35 cellular contexts compared by ENCODE assay signal in the genomic region with DNA sequence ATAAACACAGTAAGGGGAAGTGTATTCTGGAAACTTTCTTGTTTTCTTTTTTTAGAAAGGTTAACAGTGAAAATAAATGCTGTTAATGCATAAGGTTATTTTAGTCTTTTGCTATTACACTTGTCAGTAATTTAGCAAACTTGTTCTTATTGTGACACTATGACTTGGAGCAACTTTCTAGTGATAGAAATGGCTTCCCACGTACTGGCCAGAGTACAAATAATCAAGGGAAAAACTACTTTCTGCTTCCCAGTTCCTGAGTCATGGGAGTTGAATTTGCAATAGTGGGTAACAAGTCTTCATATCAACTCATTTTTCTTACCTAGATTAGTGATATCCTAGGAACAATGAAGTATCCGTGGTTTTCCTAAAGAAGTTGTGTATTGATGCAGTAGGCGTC.
"Had no signal": no experiment of that assay in that cellular context is flagged by ENCODE, and none has a peak within 500 bp of the region (broad histone marks: within the 10 kb centered on the region; RNA-seq: fewer than 3 reads in every experiment).

No MANE protein-coding gene starts in this region.

- H3K36me3 ChIP-seq: adrenal gland, brain microvascular endothelial cell, breast epithelium had no signal

- H3K27ac Mint-ChIP-seq: activated B cell treated with CpG ODN at 0.5 μM for 24 hours; activated CD4-positive, alpha-beta memory T cell treated with anti-CD3 and anti-CD28 coated beads for 36 hours; activated CD4-positive, alpha-beta T cell treated with anti-CD3 and anti-CD28 coated beads, Interleukin-2, amount 10 ng/mL, durations not matched to agents 24 days and 14 days; activated CD8-positive, alpha-beta T cell treated with anti-CD3 and anti-CD28 coated beads for 36 hours; activated naive CD4-positive, alpha-beta T cell treated with anti-CD3 and anti-CD28 coated beads for 36 hours; activated naive CD4-positive, alpha-beta T cell treated with anti-CD3 and anti-CD28 coated beads, Interleukin-2, amount 50 U/mL, for 72 hours; activated naive CD8-positive, alpha-beta T cell treated with anti-CD3 and anti-CD28 coated beads for 36 hours; activated T-cell treated with anti-CD3 and anti-CD28 coated beads, Interleukin-2, amount 50 U/mL, for 72 hours; activated T-helper 1 cell treated with anti-CD3 and anti-CD28 coated beads, Interleukin-12 subunit alpha, Interleukin-12 subunit beta, Interleukin-2, Interleukin-4 antibody, amounts not matched to agents 30 ng/mL and 10 ng/mL and 1 ng/mL, durations not matched to agents 14 hours and 24 hours and 36 hours; activated T-helper 17 cell treated with anti-CD3 and anti-CD28 coated beads, Interleukin-2, amount 50 U/mL, for 72 hours; T-helper 1 cell treated with Interleukin-12 subunit alpha and Interleukin-12 subunit beta and Interleukin-4 antibody, amounts not matched to agents 30 μg/mL and 1 μg/mL, for 36 hours; T-helper 2 cell treated with Interferon-gamma antibody and Interleukin-4, amounts not matched to agents 5 μg/mL and 100 μg/mL, for 36 hours had no signal

- H3K4me3 ChIP-seq: adrenal gland, body of pancreas, breast epithelium had no signal

- H3K4me3 Mint-ChIP-seq: activated B cell treated with CpG ODN at 0.5 μM for 24 hours; activated CD4-positive, alpha-beta memory T cell treated with anti-CD3 and anti-CD28 coated beads for 36 hours; activated CD4-positive, alpha-beta T cell treated with anti-CD3 and anti-CD28 coated beads, Interleukin-2, amount 10 ng/mL, durations not matched to agents 24 days and 14 days; activated CD8-positive, alpha-beta T cell treated with anti-CD3 and anti-CD28 coated beads for 36 hours; activated naive CD4-positive, alpha-beta T cell treated with anti-CD3 and anti-CD28 coated beads for 36 hours; activated naive CD8-positive, alpha-beta T cell treated with anti-CD3 and anti-CD28 coated beads for 36 hours; activated T-cell treated with anti-CD3 and anti-CD28 coated beads, Interleukin-2, amount 50 U/mL, for 4 hours; activated T-cell treated with anti-CD3 and anti-CD28 coated beads, Interleukin-2, amount 50 U/mL, for 72 hours; activated T-helper 1 cell treated with anti-CD3 and anti-CD28 coated beads, Interleukin-12 subunit alpha, Interleukin-12 subunit beta, Interleukin-2, Interleukin-4 antibody, amounts not matched to agents 30 ng/mL and 10 ng/mL and 1 ng/mL, durations not matched to agents 14 hours and 24 hours and 36 hours; activated T-helper 17 cell treated with anti-CD3 and anti-CD28 coated beads, Interleukin-2, amount 50 U/mL, for 72 hours; T-helper 1 cell treated with Interleukin-12 subunit alpha and Interleukin-12 subunit beta and Interleukin-4 antibody, amounts not matched to agents 30 μg/mL and 1 μg/mL, for 36 hours; T-helper 2 cell treated with Interferon-gamma antibody and Interleukin-4, amounts not matched to agents 5 μg/mL and 100 μg/mL, for 36 hours had no signal

- DNase-seq: activated B cell treated with CpG ODN at 0.5 μM for 24 hours; activated CD4-positive, alpha-beta memory T cell treated with anti-CD3 and anti-CD28 coated beads for 36 hours; activated CD4-positive, alpha-beta T cell treated with anti-CD3 and anti-CD28 coated beads for 4 hours; activated CD4-positive, alpha-beta T cell treated with anti-CD3 and anti-CD28 coated beads, Interleukin-2, amount 10 ng/mL, durations not matched to agents 24 days and 14 days; activated CD4-positive, alpha-beta T cell treated with anti-CD3 and anti-CD28 coated beads, Interleukin-2, amount 50 U/mL, for 1 hour; activated CD4-positive, alpha-beta T cell treated with anti-CD3 and anti-CD28 coated beads, Interleukin-2, amount 50 U/mL, for 4 hours; activated CD4-positive, CD25-positive, alpha-beta regulatory T cell treated with anti-CD3 and anti-CD28 coated beads, Interleukin-2, amount 50 U/mL, for 72 hours; activated CD8-positive, alpha-beta memory T cell treated with anti-CD3 and anti-CD28 coated beads, Interleukin-2, amount 50 U/mL, for 4 hours; activated CD8-positive, alpha-beta T cell treated with anti-CD3 and anti-CD28 coated beads for 36 hours; activated effector memory CD4-positive, alpha-beta T cell treated with anti-CD3 and anti-CD28 coated beads, Interleukin-2, amount 50 U/mL, for 16 hours; activated gamma-delta T cell treated with Interleukin-2 at 50 U/mL for 16 hours; activated naive CD4-positive, alpha-beta T cell; activated naive CD4-positive, alpha-beta T cell treated with anti-CD3 and anti-CD28 coated beads for 36 hours; activated naive CD4-positive, alpha-beta T cell treated with anti-CD3 and anti-CD28 coated beads, Interleukin-2, amount 50 U/mL, for 16 hours; activated naive CD8-positive, alpha-beta T cell treated with anti-CD3 and anti-CD28 coated beads for 36 hours; activated T-cell treated with anti-CD3 and anti-CD28 coated beads for 4 hours; activated T-cell treated with anti-CD3 and anti-CD28 coated beads, Interleukin-2, amount 50 U/mL, for 1 hour; activated T-cell treated with anti-CD3 and anti-CD28 coated beads, Interleukin-2, amount 50 U/mL, for 4 hours; activated T-cell treated with anti-CD3 and anti-CD28 coated beads, Interleukin-2, amount 50 U/mL, for 72 hours; adrenal gland; amniotic stem cell; aorta; body of pancreas; brain microvascular endothelial cell; central memory CD4-positive, alpha-beta T cell; T-helper 1 cell; T-helper 2 cell; T-helper 9 cell had no signal

- H3K27me3 Mint-ChIP-seq: activated B cell treated with CpG ODN at 0.5 μM for 24 hours; activated CD4-positive, alpha-beta memory T cell treated with anti-CD3 and anti-CD28 coated beads for 36 hours; activated CD4-positive, alpha-beta T cell treated with anti-CD3 and anti-CD28 coated beads, Interleukin-2, amount 10 ng/mL, durations not matched to agents 24 days and 14 days; activated CD8-positive, alpha-beta T cell treated with anti-CD3 and anti-CD28 coated beads for 36 hours; activated naive CD8-positive, alpha-beta T cell treated with anti-CD3 and anti-CD28 coated beads for 36 hours; activated T-helper 17 cell treated with anti-CD3 and anti-CD28 coated beads, Interleukin-2, amount 50 U/mL, for 72 hours had no signal

- H3K9me3 Mint-ChIP-seq: activated naive CD8-positive, alpha-beta T cell treated with anti-CD3 and anti-CD28 coated beads for 36 hours; activated T-helper 1 cell treated with anti-CD3 and anti-CD28 coated beads, Interleukin-12 subunit alpha, Interleukin-12 subunit beta, Interleukin-2, Interleukin-4 antibody, amounts not matched to agents 30 ng/mL and 10 ng/mL and 1 ng/mL, durations not matched to agents 14 hours and 24 hours and 36 hours had no signal

- H3K9me3 ChIP-seq: adrenal gland, body of pancreas, breast epithelium had no signal

- ATAC-seq: activated CD8-positive, alpha-beta T cell treated with anti-CD3 and anti-CD28 coated beads for 36 hours; activated naive CD4-positive, alpha-beta T cell treated with anti-CD3 and anti-CD28 coated beads, Interleukin-2, amount 50 U/mL, for 72 hours; activated T-cell treated with anti-CD3 and anti-CD28 coated beads, Interleukin-2, amount 50 U/mL, for 4 hours; activated T-cell treated with anti-CD3 and anti-CD28 coated beads, Interleukin-2, amount 50 U/mL, for 72 hours; activated T-helper 17 cell treated with anti-CD3 and anti-CD28 coated beads, Interleukin-2, amount 50 U/mL, for 72 hours; body of pancreas had no signal

- H3K27me3 ChIP-seq: adrenal gland, body of pancreas, brain microvascular endothelial cell, breast epithelium had no signal

- H3K4me1 Mint-ChIP-seq: activated B cell treated with CpG ODN at 0.5 μM for 24 hours; activated CD4-positive, alpha-beta T cell treated with anti-CD3 and anti-CD28 coated beads, Interleukin-2, amount 10 ng/mL, durations not matched to agents 24 days and 14 days; activated naive CD8-positive, alpha-beta T cell treated with anti-CD3 and anti-CD28 coated beads for 36 hours; activated T-helper 17 cell treated with anti-CD3 and anti-CD28 coated beads, Interleukin-2, amount 50 U/mL, for 72 hours had no signal

- H3K27ac ChIP-seq: adrenal gland, body of pancreas, brain microvascular endothelial cell, breast epithelium, VCaP had no signal

- H3K4me1 ChIP-seq: adrenal gland, body of pancreas, breast epithelium had no signal

- H3K36me3 Mint-ChIP-seq: activated CD4-positive, alpha-beta memory T cell treated with anti-CD3 and anti-CD28 coated beads for 36 hours; activated naive CD4-positive, alpha-beta T cell treated with anti-CD3 and anti-CD28 coated beads, Interleukin-2, amount 50 U/mL, for 72 hours; activated naive CD8-positive, alpha-beta T cell treated with anti-CD3 and anti-CD28 coated beads for 36 hours had no signal
